In genomic region chr7:37765872-37766525, GRCh38 we compare ENCODE assay signal across 9 cellular contexts.
DNase-seq lines count a peak whose midpoint lies in the region; ATAC-seq, FAIRE-seq and TF ChIP-seq lines count a peak whose summit lies in the region.
"Had no signal": no experiment of that assay in that cellular context is flagged by ENCODE, and none has a peak within 500 bp of the region (broad histone marks: within the 10 kb centered on the region; RNA-seq: fewer than 3 reads in every experiment).

No MANE protein-coding gene starts in this region.

- no peaks in the 10 kb centered on the region for H3K9me3 ChIP-seq in Loucy (ENCODE audit: insufficient read depth, low read depth, low read length)
- H3K9me3 ChIP-seq in small intestine (ENCODE audit: control insufficient read depth, low read depth): no peaks in the 10 kb centered on the region

- peak overlapping the region; percentile 6 for H3K4me3 Mint-ChIP-seq in natural killer cell treated with Interleukin-12 subunit alpha and Interleukin-12 subunit beta and Interleukin-15 and Interleukin-18, amount 100 ng/mL, for 72 hours
- no peak overlapping the region for H3K4me3 Mint-ChIP-seq in T-helper 2 cell treated with Interferon-gamma antibody and Interleukin-4, amounts not matched to agents 5 μg/mL and 100 μg/mL, for 36 hours

- ATAC-seq in GM18909 (IDR thresholded peaks at IDR 0.05; ENCODE audit: poor library complexity, unreplicated experiment): peak; percentile 79
- ATAC-seq in HG02571 (IDR thresholded peaks at IDR 0.05; ENCODE audit: unreplicated experiment): peak; percentile 87
- peak; percentile 70 to 77 for ATAC-seq in natural killer cell treated with Interleukin-12 subunit alpha and Interleukin-12 subunit beta and Interleukin-15 and Interleukin-18, amount 100 ng/mL, for 72 hours

- FAIRE-seq in small intestine (lab: Jason Lieb, UNC): no peak

- DNase-seq in natural killer cell treated with Interleukin-12 subunit alpha and Interleukin-12 subunit beta and Interleukin-15 and Interleukin-18, amount 100 ng/mL, for 72 hours (ENCODE audit: low spot score): no peak
- DNase-seq in A172 (ENCODE audit: low spot score) (no peak), small intestine (no peak)
- no peak for DNase-seq in T-helper 2 cell treated with Interferon-gamma antibody and Interleukin-4, amounts not matched to agents 5 μg/mL and 100 μg/mL, for 36 hours (ENCODE audit: low spot score)
- no peak for DNase-seq in activated CD8-positive, alpha-beta memory T cell treated with anti-CD3 and anti-CD28 coated beads, Interleukin-2, amount 50 U/mL, for 4 hours

- H4K20me1 ChIP-seq in Loucy (ENCODE audit: insufficient read depth, low read length, poor library complexity, severe bottlenecking): no peaks in the 10 kb centered on the region

- no peaks in the 10 kb centered on the region; the same call in 1 of the 2 replicates for H3F3A ChIP-seq in Loucy (ENCODE audit: low read depth)

- peak overlapping the region; percentile 59 for H2AFZ ChIP-seq in Loucy (ENCODE audit: low read length)
- H2AFZ ChIP-seq: hepatocyte had no signal

- no peaks in the 10 kb centered on the region for H3K79me2 ChIP-seq in Loucy (ENCODE audit: insufficient read depth, low read length)
- H3K79me2 ChIP-seq: hepatocyte had no signal

- H3K9me3 Mint-ChIP-seq in natural killer cell treated with Interleukin-12 subunit alpha and Interleukin-12 subunit beta and Interleukin-15 and Interleukin-18, amount 100 ng/mL, for 72 hours: peaks cover 7% of the 10 kb centered on the region
- H3K9me3 Mint-ChIP-seq in T-helper 2 cell treated with Interferon-gamma antibody and Interleukin-4, amounts not matched to agents 5 μg/mL and 100 μg/mL, for 36 hours: no peaks in the 10 kb centered on the region

- no peaks in the 10 kb centered on the region for H3K27me3 ChIP-seq in Loucy (ENCODE audit: insufficient read depth, low read length, poor library complexity, severe bottlenecking)
- H3K27me3 ChIP-seq in small intestine (ENCODE audit: control insufficient read depth in 2 of 2, insufficient read depth in 2 of 2, low read length in 2 of 2): no peaks in the 10 kb centered on the region
- H3K27me3 ChIP-seq: hepatocyte had no signal

- peaks cover 23 to 30% of the 10 kb centered on the region in 2 donors for H3K4me1 Mint-ChIP-seq in natural killer cell treated with Interleukin-12 subunit alpha and Interleukin-12 subunit beta and Interleukin-15 and Interleukin-18, amount 100 ng/mL, for 72 hours (ENCODE audit: low read depth in 2 of 2)
- H3K4me1 Mint-ChIP-seq in T-helper 2 cell treated with Interferon-gamma antibody and Interleukin-4, amounts not matched to agents 5 μg/mL and 100 μg/mL, for 36 hours (ENCODE audit: low read depth): no peaks in the 10 kb centered on the region

- H3K9me2 ChIP-seq in Loucy (replicated peaks; ENCODE audit: low read depth, low read length): no peaks in the 10 kb centered on the region

- peaks cover 45% of the 10 kb centered on the region for H3K4me1 ChIP-seq in Loucy (ENCODE audit: insufficient read depth, low read length, poor library complexity, severe bottlenecking)
- no peaks in the 10 kb centered on the region for H3K4me1 ChIP-seq in small intestine (ENCODE audit: control insufficient read depth in 2 of 2, insufficient read depth in 1 of 2, low read depth in 1 of 2, low read length in 1 of 2)

- H3K4me2 ChIP-seq in Loucy (ENCODE audit: low read depth, low read length, poor library complexity, severe bottlenecking): peak overlapping the region; percentile 32
- H3K4me2 ChIP-seq: hepatocyte had no signal

- 73 to 84% (median 74%) methylated on average over 6 of the region's 6 CpGs for WGBS in small intestine, 3 donors

- H3K36me3 ChIP-seq in Loucy (ENCODE audit: insufficient read depth, low read length): no peaks in the 10 kb centered on the region
- H3K36me3 ChIP-seq in small intestine (ENCODE audit: control insufficient read depth in 2 of 2, insufficient read depth in 2 of 2, low read length in 2 of 2): no peaks in the 10 kb centered on the region

- TF ChIP-seq CTCF in Loucy (conservative IDR thresholded peaks at IDR 0.05; ENCODE audit: low read length): no peak

- H3K27me3 Mint-ChIP-seq in natural killer cell treated with Interleukin-12 subunit alpha and Interleukin-12 subunit beta and Interleukin-15 and Interleukin-18, amount 100 ng/mL, for 72 hours: no peaks in the 10 kb centered on the region
- no peaks in the 10 kb centered on the region for H3K27me3 Mint-ChIP-seq in T-helper 2 cell treated with Interferon-gamma antibody and Interleukin-4, amounts not matched to agents 5 μg/mL and 100 μg/mL, for 36 hours (ENCODE audit: low read depth)

- H3K27ac Mint-ChIP-seq in natural killer cell treated with Interleukin-12 subunit alpha and Interleukin-12 subunit beta and Interleukin-15 and Interleukin-18, amount 100 ng/mL, for 72 hours: peak overlapping the region; percentile 22 to 68
- no peak overlapping the region for H3K27ac Mint-ChIP-seq in T-helper 2 cell treated with Interferon-gamma antibody and Interleukin-4, amounts not matched to agents 5 μg/mL and 100 μg/mL, for 36 hours

- no peaks in the 10 kb centered on the region for H3K36me3 Mint-ChIP-seq in natural killer cell treated with Interleukin-12 subunit alpha and Interleukin-12 subunit beta and Interleukin-15 and Interleukin-18, amount 100 ng/mL, for 72 hours
- no peaks in the 10 kb centered on the region for H3K36me3 Mint-ChIP-seq in T-helper 2 cell treated with Interferon-gamma antibody and Interleukin-4, amounts not matched to agents 5 μg/mL and 100 μg/mL, for 36 hours (ENCODE audit: low read depth)

- no peak overlapping the region for H3K27ac ChIP-seq in small intestine (ENCODE audit: low read depth in 1 of 2, low read length in 1 of 2)
- H3K27ac ChIP-seq: hepatocyte had no signal

- H3K4me3 ChIP-seq in Loucy (ENCODE audit: low read length, poor library complexity, severe bottlenecking): no peak overlapping the region
- no peak overlapping the region for H3K4me3 ChIP-seq in small intestine (ENCODE audit: low read depth in 1 of 2, low read length in 2 of 2)
- H3K4me3 ChIP-seq: hepatocyte had no signal

- peak overlapping the region; percentile 34 for H3K9ac ChIP-seq in Loucy (ENCODE audit: low read depth, low read length, poor library complexity, severe bottlenecking)
